In the genomic region with DNA sequence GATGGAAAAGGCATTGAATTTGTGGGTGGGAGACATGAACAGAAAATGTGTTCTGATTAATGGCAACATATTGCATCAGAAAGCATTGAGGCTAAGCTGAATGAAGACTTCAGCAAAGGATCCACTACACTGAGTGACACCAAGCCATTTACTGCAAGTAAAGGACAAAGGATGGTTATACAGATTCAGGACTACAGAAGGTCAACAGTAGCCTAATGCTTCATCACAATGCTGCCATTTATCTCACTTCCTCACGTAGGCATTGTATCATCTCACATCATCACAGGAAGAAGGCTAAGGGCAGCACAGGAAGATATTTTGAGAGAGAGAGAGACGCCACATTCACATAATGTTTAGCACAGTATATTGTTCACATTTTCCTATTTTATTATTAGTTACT, we compare ENCODE assay signal across 23 cellular contexts.
"Had no signal": no experiment of that assay in that cellular context is flagged by ENCODE, and none has a peak within 500 bp of the region (broad histone marks: within the 10 kb centered on the region; RNA-seq: fewer than 3 reads in every experiment).

No MANE protein-coding gene starts in this region.

- H3K27ac ChIP-seq: coronary artery, dorsolateral prefrontal cortex, esophagus muscularis mucosa, foreskin keratinocyte, gastrocnemius medialis, heart right ventricle, left lung, lower lobe of right lung had no signal

- DNase-seq: dermis blood vessel endothelial cell; dorsolateral prefrontal cortex; effector CD4-positive, alpha-beta T cell; effector memory CD4-positive, alpha-beta T cell; foreskin keratinocyte; gastrocnemius medialis; glutamatergic neuron; head of caudate nucleus; heart right ventricle; hippocampal formation; left cardiac atrium; left lung; left ventricle myocardium superior; lower lobe of right lung; mesenchymal stem cell; mucosa of descending colon; naive B cell had no signal

- ATAC-seq: foreskin keratinocyte, gastrocnemius medialis, heart right ventricle, left cardiac atrium, left lung, left ventricle myocardium superior, lower lobe of right lung, mucosa of descending colon had no signal

- H3K4me1 ChIP-seq: esophagus muscularis mucosa, foreskin keratinocyte, gastrocnemius medialis, heart right ventricle, left lung, lower lobe of right lung had no signal

- H3K36me3 Mint-ChIP-seq: mesothelial cell of epicardium, naive B cell had no signal

- H3K4me1 Mint-ChIP-seq: mesothelial cell of epicardium, naive B cell had no signal

- H3K4me3 Mint-ChIP-seq: mesothelial cell of epicardium, naive B cell had no signal

- H3K27me3 Mint-ChIP-seq: naive B cell had no signal

- H3K27me3 ChIP-seq: esophagus muscularis mucosa, foreskin keratinocyte, gastrocnemius medialis, heart right ventricle, left lung had no signal

- H3K4me3 ChIP-seq: coronary artery, dorsolateral prefrontal cortex, esophagus muscularis mucosa, gastrocnemius medialis, heart right ventricle, left lung, lower lobe of right lung, mucosa of descending colon had no signal

- FAIRE-seq: endothelial cell of umbilical vein, islet of Langerhans, keratinocyte had no signal

- H3K36me3 ChIP-seq: esophagus muscularis mucosa, gastrocnemius medialis, heart right ventricle, left lung, lower lobe of right lung had no signal

- H3K9me3 ChIP-seq: esophagus muscularis mucosa, gastrocnemius medialis, left lung, mucosa of descending colon had no signal

- H3K27ac Mint-ChIP-seq: mesothelial cell of epicardium, naive B cell had no signal
